Comparison of ENCODE assay signal across 8 cellular contexts in genomic region chr17:49567871-49568694, GRCh38. TPM values are rescaled to one million over a fixed set of nuclear protein-coding genes. Genes with fewer than 3 reads are reported as not detected.
DNase-seq lines count a peak whose midpoint lies in the region; TF ChIP-seq lines count a peak whose summit lies in the region.

No MANE protein-coding gene starts in this region.

- TF ChIP-seq EP300 in SK-N-SH (IDR thresholded peaks at IDR 0.05; ENCODE audit: borderline replicate concordance in 1 of 2, low read depth in 1 of 2, low read length in 1 of 2) (no peak), suprapubic skin (IDR thresholded peaks at IDR 0.05) (no peak)

- no peaks in the 10 kb centered on the region for H3K36me3 Mint-ChIP-seq in activated naive CD4-positive, alpha-beta T cell treated with anti-CD3 and anti-CD28 coated beads, Interleukin-2, amount 10 ng/mL, durations not matched to agents 7 days and 5 days

- H3K4me1 ChIP-seq in SK-N-SH (ENCODE audit: control insufficient read depth in 1 of 2, insufficient read depth in 2 of 2, low read depth in 1 of 2, low read length in 1 of 2): peaks cover 0 to 14% of the 10 kb centered on the region in 2 experiments; a peak in 1 of 4 replicates
- peaks cover 7% of the 10 kb centered on the region for H3K4me1 ChIP-seq in osteoblast (ENCODE audit: insufficient read depth, low read length)
- H3K4me1 ChIP-seq in suprapubic skin: peaks cover 39% of the 10 kb centered on the region

- no peak overlapping the region for H3K27ac Mint-ChIP-seq in activated naive CD4-positive, alpha-beta T cell treated with anti-CD3 and anti-CD28 coated beads, Interleukin-2, amount 10 ng/mL, durations not matched to agents 7 days and 5 days

- no peak overlapping the region for H3K9ac ChIP-seq in SK-N-SH

- no peak for TF ChIP-seq POLR2A in suprapubic skin (IDR thresholded peaks at IDR 0.05)

- H3K4me3 ChIP-seq in SK-N-SH (ENCODE audit: low read depth in 2 of 2, low read length in 1 of 2) (peak overlapping the region; percentile 40 to 56), osteoblast (ENCODE audit: insufficient read depth, low read length) (peak overlapping the region; percentile 76), suprapubic skin (peak overlapping the region; percentile 46)

- peak overlapping the region; percentile 43 for H3K4me3 Mint-ChIP-seq in activated naive CD4-positive, alpha-beta T cell treated with anti-CD3 and anti-CD28 coated beads, Interleukin-2, amount 10 ng/mL, durations not matched to agents 7 days and 5 days

- DNase-seq in DMS 273 (lab: John Stamatoyannopoulos, UW; ENCODE audit: unreplicated experiment) (peak; percentile 90), DMS 273 treated with DMSO at 0.1 percent for 48 hours (lab: John Stamatoyannopoulos, UW) (no peak), Kasumi-1 (lab: John Stamatoyannopoulos, UW) (peak; percentile 84 to 85), SK-N-SH (peak; percentile 92), glomerular visceral epithelial cell (ENCODE audit: extremely low spot score) (peak; percentile 86), osteoblast (ENCODE audit: insufficient read length, low spot score, missing footprints) (peak; percentile 94), suprapubic skin (ENCODE audit: low spot score in 2 of 2) (peak; percentile 93)
- DNase-seq in activated naive CD4-positive, alpha-beta T cell treated with anti-CD3 and anti-CD28 coated beads, Interleukin-2, amount 10 ng/mL, durations not matched to agents 7 days and 5 days: peak; percentile 88

- H3K27me3 ChIP-seq in SK-N-SH (ENCODE audit: insufficient read depth): peaks cover 61% of the 10 kb centered on the region
- H3K27me3 ChIP-seq in osteoblast (ENCODE audit: insufficient read depth, low read length): peaks cover 15% of the 10 kb centered on the region
- no peaks in the 10 kb centered on the region for H3K27me3 ChIP-seq in suprapubic skin

- no peaks in the 10 kb centered on the region for H3K9me2 ChIP-seq in SK-N-SH

- peaks cover 16% of the 10 kb centered on the region for H3F3A ChIP-seq in SK-N-SH (replicated peaks; ENCODE audit: insufficient read depth)

- H3K36me3 ChIP-seq in SK-N-SH (replicated peaks in 1 of 2; ENCODE audit: control insufficient read depth in 1 of 2, insufficient read depth in 2 of 2, low read length in 1 of 2) (no peaks in the 10 kb centered on the region), osteoblast (ENCODE audit: insufficient read depth, low read length) (no peaks in the 10 kb centered on the region), suprapubic skin (no peaks in the 10 kb centered on the region)

- TF ChIP-seq CTCF in SK-N-SH (IDR thresholded peaks at IDR 0.05) (peak; percentile 99), osteoblast (IDR thresholded peaks at IDR 0.05; ENCODE audit: extremely low read depth, low read depth, low read length) (peak; percentile 92), suprapubic skin (IDR thresholded peaks at IDR 0.05) (peak; percentile 89 to 95)

- POLR2A ChIA-PET in SK-N-SH (lab: Yijun Ruan, JAX): interaction anchor here (1.0 kb wide), 1 partner anchor 140 kb away, joined by 3 read pairs; the partner anchor contains the start of gene SLC35B1

- 11% methylated on average over 42 of the region's 42 CpGs for WGBS in SK-N-SH (ENCODE audit: low lambda C conversion rate)
- 23% methylated on average over 15 of the region's 42 CpGs for WGBS in suprapubic skin

- H3K27me3 Mint-ChIP-seq in activated naive CD4-positive, alpha-beta T cell treated with anti-CD3 and anti-CD28 coated beads, Interleukin-2, amount 10 ng/mL, durations not matched to agents 7 days and 5 days: peaks cover 66% of the 10 kb centered on the region

- CTCF ChIA-PET in SK-N-SH (lab: Yijun Ruan, JAX): interaction anchor here (0.5 to 48.9 kb wide), 98 partner anchors 8 to 1195 kb away, joined by 3 to 2107 read pairs (median 4); partner anchors contain the start of genes DLX3, NGFR, NXPH3 and PHB1
- CTCF ChIA-PET in activated naive CD4-positive, alpha-beta T cell treated with anti-CD3 and anti-CD28 coated beads, Interleukin-2, amount 10 ng/mL, durations not matched to agents 7 days and 5 days (lab: Charles Lee): interaction anchor here (0.6 to 13.9 kb wide), 8 partner anchors 10 to 430 kb away, joined by 3 to 377 read pairs (median 5); partner anchors contain the start of gene SLC35B1

- H3K9me3 Mint-ChIP-seq in activated naive CD4-positive, alpha-beta T cell treated with anti-CD3 and anti-CD28 coated beads, Interleukin-2, amount 10 ng/mL, durations not matched to agents 7 days and 5 days: no peaks in the 10 kb centered on the region

- H2AFZ ChIP-seq in SK-N-SH (ENCODE audit: low read depth) (peak overlapping the region; percentile 93; the same call in 1 of the 2 replicates), osteoblast (ENCODE audit: low read length) (peak overlapping the region; percentile 97)

- H3K9me3 ChIP-seq in SK-N-SH (no peaks in the 10 kb centered on the region), osteoblast (ENCODE audit: low read depth, low read length) (no peaks in the 10 kb centered on the region), suprapubic skin (no peaks in the 10 kb centered on the region)

- peak; percentile 99 for TF ChIP-seq RAD21 in SK-N-SH (IDR thresholded peaks at IDR 0.05; ENCODE audit: low read length)

- H4K20me1 ChIP-seq in SK-N-SH (ENCODE audit: insufficient read depth) (no peaks in the 10 kb centered on the region), osteoblast (ENCODE audit: insufficient read depth, low read length) (no peaks in the 10 kb centered on the region)

- peak overlapping the region; percentile 83 for H3K4me2 ChIP-seq in SK-N-SH
- H3K4me2 ChIP-seq in osteoblast (ENCODE audit: insufficient read depth, low read length): peak overlapping the region; percentile 95

- H3K4me1 Mint-ChIP-seq in activated naive CD4-positive, alpha-beta T cell treated with anti-CD3 and anti-CD28 coated beads, Interleukin-2, amount 10 ng/mL, durations not matched to agents 7 days and 5 days: peaks cover 27% of the 10 kb centered on the region

- H3K79me2 ChIP-seq in SK-N-SH (ENCODE audit: insufficient read depth) (no peaks in the 10 kb centered on the region), osteoblast (ENCODE audit: insufficient read depth, low read length) (no peaks in the 10 kb centered on the region)

- H3K27ac ChIP-seq in SK-N-SH (ENCODE audit: low read depth in 2 of 2, low read length in 1 of 2): no peak overlapping the region
- peak overlapping the region; percentile 23 for H3K27ac ChIP-seq in osteoblast (ENCODE audit: low read depth, low read length)
- no peak overlapping the region for H3K27ac ChIP-seq in suprapubic skin

TF ChIP-seq in SK-N-SH, 30 proteins besides CTCF, POLR2A, EP300 and RAD21 (continues in another document):
- TF ChIP-seq FOXM1 (IDR thresholded peaks at IDR 0.05; ENCODE audit: low read depth) (no peak), TAF1 (IDR thresholded peaks at IDR 0.05; ENCODE audit: borderline replicate concordance, low read depth, low read length) (no peak), RFX5 (IDR thresholded peaks at IDR 0.05; ENCODE audit: low read length) (no peak), MXI1 (IDR thresholded peaks at IDR 0.05; ENCODE audit: low read depth, low read length) (peak; percentile 79), POLR2AphosphoS5 (IDR thresholded peaks at IDR 0.05; ENCODE audit: low read depth, low read length) (no peak), IRF3 (IDR thresholded peaks at IDR 0.05; ENCODE audit: low read depth, low read length) (no peak), NFIC (IDR thresholded peaks at IDR 0.05; ENCODE audit: borderline replicate concordance) (no peak), ELF1 (IDR thresholded peaks at IDR 0.05) (no peak), SIN3A (IDR thresholded peaks at IDR 0.05; ENCODE audit: borderline replicate concordance, low read depth, low read length) (peak; percentile 86; the same call in 1 of the 2 replicates), GABPA (IDR thresholded peaks at IDR 0.05; ENCODE audit: low read depth) (no peak), SMC3 (IDR thresholded peaks at IDR 0.05; ENCODE audit: low read depth, low read length) (peak; percentile 99)
- TF ChIP-seq, protein P1, sequence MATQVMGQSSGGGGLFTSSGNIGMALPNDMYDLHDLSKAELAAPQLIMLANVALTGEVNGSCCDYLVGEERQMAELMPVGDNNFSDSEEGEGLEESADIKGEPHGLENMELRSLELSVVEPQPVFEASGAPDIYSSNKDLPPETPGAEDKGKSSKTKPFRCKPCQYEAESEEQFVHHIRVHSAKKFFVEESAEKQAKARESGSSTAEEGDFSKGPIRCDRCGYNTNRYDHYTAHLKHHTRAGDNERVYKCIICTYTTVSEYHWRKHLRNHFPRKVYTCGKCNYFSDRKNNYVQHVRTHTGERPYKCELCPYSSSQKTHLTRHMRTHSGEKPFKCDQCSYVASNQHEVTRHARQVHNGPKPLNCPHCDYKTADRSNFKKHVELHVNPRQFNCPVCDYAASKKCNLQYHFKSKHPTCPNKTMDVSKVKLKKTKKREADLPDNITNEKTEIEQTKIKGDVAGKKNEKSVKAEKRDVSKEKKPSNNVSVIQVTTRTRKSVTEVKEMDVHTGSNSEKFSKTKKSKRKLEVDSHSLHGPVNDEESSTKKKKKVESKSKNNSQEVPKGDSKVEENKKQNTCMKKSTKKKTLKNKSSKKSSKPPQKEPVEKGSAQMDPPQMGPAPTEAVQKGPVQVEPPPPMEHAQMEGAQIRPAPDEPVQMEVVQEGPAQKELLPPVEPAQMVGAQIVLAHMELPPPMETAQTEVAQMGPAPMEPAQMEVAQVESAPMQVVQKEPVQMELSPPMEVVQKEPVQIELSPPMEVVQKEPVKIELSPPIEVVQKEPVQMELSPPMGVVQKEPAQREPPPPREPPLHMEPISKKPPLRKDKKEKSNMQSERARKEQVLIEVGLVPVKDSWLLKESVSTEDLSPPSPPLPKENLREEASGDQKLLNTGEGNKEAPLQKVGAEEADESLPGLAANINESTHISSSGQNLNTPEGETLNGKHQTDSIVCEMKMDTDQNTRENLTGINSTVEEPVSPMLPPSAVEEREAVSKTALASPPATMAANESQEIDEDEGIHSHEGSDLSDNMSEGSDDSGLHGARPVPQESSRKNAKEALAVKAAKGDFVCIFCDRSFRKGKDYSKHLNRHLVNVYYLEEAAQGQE (IDR thresholded peaks at IDR 0.05; ENCODE audit: low read depth, low read length): 0 out of 2 replicates have a peak, but pooled peaks have one; percentile 25

RNA-seq across cellular contexts. Expression of gene NXPH3, which starts 7.6 kb away (rescaled TPM):
- polyA plus RNA-seq in SK-N-SH (2012; rRNA removed): 0.30 and 0.31 TPM in 2 replicates
- 0.14 and 0.16 TPM in 2 replicates for polyA plus RNA-seq in SK-N-SH (2012; cell fraction: cytosol; rRNA removed)
- 0.25 and 0.34 TPM in 2 replicates for polyA plus RNA-seq in SK-N-SH (2012; cell fraction: nucleus; rRNA removed)
- total RNA-seq in osteoblast (1.8 and 3.3 TPM in 2 replicates), suprapubic skin (1 to 10 TPM; 1.3 to 5.0 (median 1.5) TPM)
